11 cellular contexts compared by ENCODE assay signal in genomic region chr1:54125671-54126070, GRCh38. TPM values are rescaled to one million over a fixed set of nuclear protein-coding genes. Genes with fewer than 3 reads are reported as not detected.
DNase-seq lines count a peak whose midpoint lies in the region; ATAC-seq, FAIRE-seq and TF ChIP-seq lines count a peak whose summit lies in the region.
"Had no signal": no experiment of that assay in that cellular context is flagged by ENCODE, and none has a peak within 500 bp of the region (broad histone marks: within the 10 kb centered on the region; RNA-seq: fewer than 3 reads in every experiment).

No MANE protein-coding gene starts in this region.

- H3K14ac ChIP-seq in H9 (ENCODE audit: insufficient read depth, low read length) = no peak overlapping the region

- no peak overlapping the region for H3K27ac Mint-ChIP-seq in H9

- no peaks in the 10 kb centered on the region for H3K79me2 ChIP-seq in H9 (ENCODE audit: insufficient read depth, low read length)

- no peak overlapping the region for H3T11ph ChIP-seq in H9 (ENCODE audit: low read length)

- no peak overlapping the region for H3K4ac ChIP-seq in H9 (ENCODE audit: low read depth, low read length)

- DNase-seq in A549 (ENCODE audit: low read depth in 1 of 2, low spot score in 1 of 2) = peak in 1 of 2 experiments; percentile 29
- DNase-seq in H9 = peak; percentile 54
- no peak for DNase-seq in brain microvascular endothelial cell
- peak; percentile 83 for DNase-seq in left lobe of liver (ENCODE audit: low spot score)
- no peak for DNase-seq in activated CD8-positive, alpha-beta memory T cell treated with anti-CD3 and anti-CD28 coated beads, Interleukin-2, amount 50 U/mL, for 48 hours
- DNase-seq: DMS79 treated with DMSO at 0.1 percent for 48 hours; effector CD8-positive, alpha-beta T cell had no signal

- no peak overlapping the region for H2BK12ac ChIP-seq in H9 (ENCODE audit: insufficient read length, low read depth, low read length)

- WGBS in A549 (ENCODE audit: missing lambda C conversion rate) = 95% methylated on average over 4 of the region's 5 CpGs
- WGBS in H9 (ENCODE audit: extremely low coverage, insufficient read length, low lambda C conversion rate) = no CpG with 5 or more reads among the region's 5 CpGs

- no peak overlapping the region for H3K4me3 Mint-ChIP-seq in H9

- TF ChIP-seq CTCF in A549 (IDR thresholded peaks at IDR 0.05) (no peak), H9 (conservative IDR thresholded peaks at IDR 0.05) (peak; percentile 54), brain microvascular endothelial cell (IDR thresholded peaks at IDR 0.05; ENCODE audit: low read depth, low read length, missing control alignments) (peak; percentile 60)

- H3K9me3 ChIP-seq in A549 (no peaks in the 10 kb centered on the region), H9 (ENCODE audit: control insufficient read depth, low read depth, low read length) (no peaks in the 10 kb centered on the region)

- H3K27ac ChIP-seq in A549 (no peak overlapping the region), H9 (ENCODE audit: insufficient read length, low read depth, low read length) (no peak overlapping the region), brain microvascular endothelial cell (no peak overlapping the region)

- no peak overlapping the region for H4K91ac ChIP-seq in H9 (ENCODE audit: insufficient read length, low read depth, low read length)

- no peak overlapping the region for H2AFZ ChIP-seq in H9 (ENCODE audit: low read length)

- no peak overlapping the region for H2BK20ac ChIP-seq in H9 (ENCODE audit: low read depth, low read length, poor library complexity, severe bottlenecking)

- peaks cover 29% of the 10 kb centered on the region for H3K27me3 Mint-ChIP-seq in H9 (ENCODE audit: low read depth)

- H3K36me3 Mint-ChIP-seq in H9 (ENCODE audit: insufficient read depth in 1 of 3, low read depth in 3 of 3) = no peaks in the 10 kb centered on the region

- TF ChIP-seq RAD21 in A549 (conservative IDR thresholded peaks at IDR 0.05 in 1 of 2, IDR thresholded peaks at IDR 0.05 in 1 of 2) = peak in 1 of 2 experiments; percentile 38; a peak in 1 of 5 replicates

- H3K4me3 ChIP-seq in A549 (no peak overlapping the region), brain microvascular endothelial cell (ENCODE audit: low read depth, low read length) (no peak overlapping the region)

- in situ Hi-C loops in brain microvascular endothelial cell (cut with HindIII; ENCODE audit: low pct_ligation_motif_present, low sequenced_read_pairs) = no loop called here

- no peaks in the 10 kb centered on the region for H3K23me2 ChIP-seq in H9 (ENCODE audit: insufficient read length, low read depth, low read length, poor library complexity, severe bottlenecking)

- no peak overlapping the region for H2BK15ac ChIP-seq in H9 (ENCODE audit: low read depth, low read length)

- no peaks in the 10 kb centered on the region for H3K36me3 ChIP-seq in brain microvascular endothelial cell (replicated peaks)

- no peak overlapping the region for H2AK5ac ChIP-seq in H9 (ENCODE audit: insufficient read length, low read length)

- TF ChIP-seq POLR2A in A549 (IDR thresholded peaks at IDR 0.05; ENCODE audit: low read length) = no peak

- H3K4me2 ChIP-seq in A549 = no peak overlapping the region
- H3K4me2 ChIP-seq in H9 (ENCODE audit: insufficient read depth, insufficient read length, low read length) = no peak overlapping the region

- no peak overlapping the region for H2BK120ac ChIP-seq in H9 (ENCODE audit: low read depth, low read length, poor library complexity, severe bottlenecking)

- CTCF ChIA-PET in A549 (lab: Yijun Ruan, JAX) = interaction anchor here (1.2 to 1.6 kb wide), 2 partner anchors 9 to 55 kb away, joined by 3 read pairs; no protein-coding TSS in a partner anchor

- H3K9ac ChIP-seq in H9 (ENCODE audit: extremely low read depth, insufficient read length, low read length) = no peak overlapping the region

- H3K9me3 Mint-ChIP-seq in H9 = no peaks in the 10 kb centered on the region; a peak in 1 of 5 replicates

- H3K4me1 ChIP-seq in A549 (peaks cover 7% of the 10 kb centered on the region; the same call in 2 of the 3 replicates), H9 (ENCODE audit: insufficient read depth, low read length) (no peaks in the 10 kb centered on the region)

- ATAC-seq in A549 = peak in 1 of 2 experiments; percentile 23; a peak in 2 of 6 replicates
- ATAC-seq in left lobe of liver = peak; percentile 94
- ATAC-seq in GM21381 (IDR thresholded peaks at IDR 0.05; ENCODE audit: unreplicated experiment) = no peak
- no peak for ATAC-seq in GM19328 (IDR thresholded peaks at IDR 0.05; ENCODE audit: unreplicated experiment)
- no peak for ATAC-seq in GM19467 (IDR thresholded peaks at IDR 0.05; ENCODE audit: unreplicated experiment)

- no peaks in the 10 kb centered on the region for H3K79me1 ChIP-seq in H9 (ENCODE audit: insufficient read depth, low read depth, low read length, poor library complexity, severe bottlenecking)

- no peak for FAIRE-seq in A549 (lab: Jason Lieb, UNC)

- no peak overlapping the region for H4K5ac ChIP-seq in H9 (ENCODE audit: insufficient read length, low read depth, low read length)

- H2BK5ac ChIP-seq in H9 (ENCODE audit: insufficient read length, low read length) = no peak overlapping the region

- POLR2A ChIA-PET in A549 (lab: Yijun Ruan, JAX) = no interaction called here

- H4K8ac ChIP-seq in H9 (replicated peaks; ENCODE audit: insufficient read length, low read depth, low read length) = no peak overlapping the region

- H3K4me1 Mint-ChIP-seq in H9 = peaks cover 20 to 22% of the 10 kb centered on the region in 2 experiments

- no peak for TF ChIP-seq EP300 in A549 (IDR thresholded peaks at IDR 0.05)

- H3K18ac ChIP-seq in H9 (ENCODE audit: insufficient read length, low read depth, low read length) = no peak overlapping the region

- H3K27me3 ChIP-seq in H9 (ENCODE audit: insufficient read depth, low read length) (no peaks in the 10 kb centered on the region; the same call in 1 of the 2 replicates), brain microvascular endothelial cell (replicated peaks) (no peaks in the 10 kb centered on the region)

- H4K20me1 ChIP-seq in H9 (ENCODE audit: control insufficient read depth, insufficient read depth, insufficient read length) = no peaks in the 10 kb centered on the region

- H3K56ac ChIP-seq in H9 (ENCODE audit: insufficient read length, low read depth, low read length) = no peak overlapping the region

- H3K23ac ChIP-seq in H9 (ENCODE audit: insufficient read length, low read depth, low read length) = no peak overlapping the region

TF ChIP-seq in A549, 52 proteins besides CTCF, POLR2A, EP300 and RAD21:
- TF ChIP-seq SMC3 (IDR thresholded peaks at IDR 0.05) (0 out of 3 replicates have a peak, but pooled peaks have one; percentile 11), ATOH8 (CRISPR knock-in tag; IDR thresholded peaks at IDR 0.05; ENCODE audit: low read depth) (no peak), HDAC2 (IDR thresholded peaks at IDR 0.05) (no peak)

RNA-seq across cellular contexts. Expression of gene CDCP2, which starts 27.1 kb away (rescaled TPM):
- not detected in 2 replicates for polyA plus RNA-seq in A549 (2011; rRNA removed)
- not detected in 2 replicates for polyA plus RNA-seq in A549 (2012; cell fraction: cytosol; rRNA removed)
- 0.02 TPM in 1 of 2 replicates, not detected in the other for polyA plus RNA-seq in A549 (2012; cell fraction: nucleus; rRNA removed)
- polyA plus RNA-seq in A549 (2017; fragmentation: RNase III; extraction: RNeasy Plus Mini Kit Qiagen cat#74134 plus additional on column Dnase treatment) = not detected in 3 replicates
- polyA minus RNA-seq in A549 (2011; rRNA and poly(A)+ RNA removed) = not detected in 2 replicates
- not detected in 2 replicates for total RNA-seq in H9 (2021)
- not detected for total RNA-seq in left lobe of liver
- total RNA-seq: activated CD8-positive, alpha-beta memory T cell treated with anti-CD3 and anti-CD28 coated beads for 36 hours had no signal

Comparison
In these comparisons a context has a peak if more than half of its experiments do, and no peak if none do; other contexts are left out.
1. DNase-seq: peak in H9 (single experiment) and left lobe of liver (single experiment); none in brain microvascular endothelial cell (single experiment) and activated CD8-positive, alpha-beta memory T cell treated with anti-CD3 and anti-CD28 coated beads, Interleukin-2, amount 50 U/mL, for 48 hours (single experiment).